In genomic region chr11:59647245-59647965, GRCh38 we compare ENCODE assay signal across 23 cellular contexts. TPM values are rescaled to one million over a fixed set of nuclear protein-coding genes. Genes with fewer than 3 reads are reported as not detected.
A peak's percentile ranks its signal among the peaks of the same experiment; 100 is the strongest.
DNase-seq lines count a peak whose midpoint lies in the region; ATAC-seq, FAIRE-seq and TF ChIP-seq lines count a peak whose summit lies in the region.
"Had no signal": no experiment of that assay in that cellular context is flagged by ENCODE, and none has a peak within 500 bp of the region (broad histone marks: within the 10 kb centered on the region; RNA-seq: fewer than 3 reads in every experiment).

No MANE protein-coding gene starts in this region.

- H3K36me3 Mint-ChIP-seq in activated CD8-positive, alpha-beta T cell treated with anti-CD3 and anti-CD28 coated beads for 36 hours (ENCODE audit: low read depth), result peaks cover 72% of the 10 kb centered on the region
- peaks cover 74% of the 10 kb centered on the region for H3K36me3 Mint-ChIP-seq in activated CD8-positive, alpha-beta T cell treated with anti-CD3 and anti-CD28 coated beads, Interleukin-2, amount 10 ng/mL, durations not matched to agents 7 days and 5 days (ENCODE audit: low read depth)

- H3K27me3 Mint-ChIP-seq in activated CD8-positive, alpha-beta T cell treated with anti-CD3 and anti-CD28 coated beads for 36 hours, result no peaks in the 10 kb centered on the region
- no peaks in the 10 kb centered on the region for H3K27me3 Mint-ChIP-seq in activated CD8-positive, alpha-beta T cell treated with anti-CD3 and anti-CD28 coated beads, Interleukin-2, amount 10 ng/mL, durations not matched to agents 7 days and 5 days (ENCODE audit: low read depth)
- no peaks in the 10 kb centered on the region for H3K27me3 Mint-ChIP-seq in stimulated activated naive CD8-positive, alpha-beta T cell treated with anti-CD3 and anti-CD28 coated beads, Interleukin-15, amount 100 ng/mL, for 72 hours
- H3K27me3 Mint-ChIP-seq: IgD-negative memory B cell had no signal

- BruUV-seq in Panc1 (replicated peaks; lab: Mats Ljungman, UMichigan) (TSS peak; percentile 14), K562 (replicated peaks; lab: Mats Ljungman, UMichigan) (TSS peak; percentile 13)

- H3K27ac ChIP-seq in Panc1 (ENCODE audit: low read length) (no peak overlapping the region), K562 (ENCODE audit: extremely low read depth, low read depth, low read length) (no peak overlapping the region)
- H3K27ac ChIP-seq: C4-2B, SK-N-MC had no signal

- no peak overlapping the region for H3K4me3 Mint-ChIP-seq in activated CD8-positive, alpha-beta T cell treated with anti-CD3 and anti-CD28 coated beads for 36 hours
- H3K4me3 Mint-ChIP-seq in activated CD8-positive, alpha-beta T cell treated with anti-CD3 and anti-CD28 coated beads, Interleukin-2, amount 10 ng/mL, durations not matched to agents 7 days and 5 days, result no peak overlapping the region
- H3K4me3 Mint-ChIP-seq in stimulated activated naive CD8-positive, alpha-beta T cell treated with anti-CD3 and anti-CD28 coated beads, Interleukin-15, amount 100 ng/mL, for 72 hours, result no peak overlapping the region
- H3K4me3 Mint-ChIP-seq: CD8-positive, alpha-beta memory T cell; GM23338; IgD-negative memory B cell had no signal

- H2AFZ ChIP-seq in K562 (ENCODE audit: low read depth, low read length), result no peak overlapping the region
- H2AFZ ChIP-seq: GM23338 had no signal

- TF ChIP-seq POLR2A in K562 (conservative IDR thresholded peaks at IDR 0.05), result no peak

- no peak for TF ChIP-seq RAD21 in K562 (CRISPR knock-in tag; conservative IDR thresholded peaks at IDR 0.05 in 1 of 2, IDR thresholded peaks at IDR 0.05 in 1 of 2)

- H3K9ac ChIP-seq in K562 (ENCODE audit: insufficient read depth in 1 of 2, low read depth in 2 of 2, low read length in 2 of 2), result no peak overlapping the region

- H3K4me3 ChIP-seq in Panc1 (ENCODE audit: low read depth in 2 of 2, low read length in 2 of 2) (no peak overlapping the region), K562 (no peak overlapping the region)
- H3K4me3 ChIP-seq: GM23338, HAP-1, SK-N-MC had no signal

- H3K36me3 ChIP-seq in Panc1 (ENCODE audit: control insufficient read depth, insufficient read depth, low read length) (peaks cover 67% of the 10 kb centered on the region), K562 (ENCODE audit: control insufficient read depth, insufficient read depth, low read length) (peaks cover 94% of the 10 kb centered on the region)

- peak overlapping the region; percentile 0 for H3K27ac Mint-ChIP-seq in activated CD8-positive, alpha-beta T cell treated with anti-CD3 and anti-CD28 coated beads for 36 hours
- H3K27ac Mint-ChIP-seq in activated CD8-positive, alpha-beta T cell treated with anti-CD3 and anti-CD28 coated beads, Interleukin-2, amount 10 ng/mL, durations not matched to agents 7 days and 5 days, result no peak overlapping the region
- H3K27ac Mint-ChIP-seq in stimulated activated naive CD8-positive, alpha-beta T cell treated with anti-CD3 and anti-CD28 coated beads, Interleukin-15, amount 100 ng/mL, for 72 hours, result peak overlapping the region; percentile 22 to 53
- H3K27ac Mint-ChIP-seq: GM23338, IgD-negative memory B cell had no signal

- CTCF ChIA-PET in activated CD8-positive, alpha-beta T cell treated with anti-CD3 and anti-CD28 coated beads for 36 hours (lab: Charles Lee), result no interaction called here
- CTCF ChIA-PET in activated CD8-positive, alpha-beta T cell treated with anti-CD3 and anti-CD28 coated beads, Interleukin-2, amount 10 ng/mL, durations not matched to agents 7 days and 5 days (lab: Charles Lee), result no interaction called here
- CTCF ChIA-PET in Panc1 (lab: Charles Lee), result interaction anchor here (0.6 kb wide), 1 partner anchor 31 kb away, joined by 3 read pairs; no protein-coding TSS in a partner anchor
- CTCF ChIA-PET in K562 (lab: Yijun Ruan, JAX; ENCODE audit: low intra/inter-chr PET ratio), result interaction anchor here (0.7 kb wide), 1 partner anchor 106 kb away, joined by 3 read pairs; no protein-coding TSS in a partner anchor

- no peaks in the 10 kb centered on the region for H3K9me1 ChIP-seq in K562 (ENCODE audit: control insufficient read depth, insufficient read depth, low read length)

- WGBS in K562 (ENCODE audit: insufficient coverage, low coverage, missing lambda C conversion rate), result 58% methylated on average over 3 of the region's 3 CpGs

- H3K79me2 ChIP-seq in K562 (ENCODE audit: control insufficient read depth, insufficient read depth, low read length), result no peaks in the 10 kb centered on the region

- H4K20me1 ChIP-seq in K562 (replicated peaks; ENCODE audit: control insufficient read depth, insufficient read depth, low read length), result no peaks in the 10 kb centered on the region

- DNase-seq in activated CD8-positive, alpha-beta T cell treated with anti-CD3 and anti-CD28 coated beads for 36 hours, result no peak
- no peak for DNase-seq in activated CD8-positive, alpha-beta T cell treated with anti-CD3 and anti-CD28 coated beads, Interleukin-2, amount 10 ng/mL, durations not matched to agents 7 days and 5 days
- no peak for DNase-seq in Panc1 (ENCODE audit: low read depth, low spot score)
- peak in 1 of 4 experiments; percentile 38 for DNase-seq in K562 (ENCODE audit: extremely low read depth in 1 of 4, low spot score in 3 of 4)
- no peak for DNase-seq in stimulated activated naive CD8-positive, alpha-beta T cell treated with anti-CD3 and anti-CD28 coated beads, Interleukin-15, amount 100 ng/mL, for 72 hours
- no peak for DNase-seq in HPDE6-E6E7 (ENCODE audit: extremely low spot score)
- DNase-seq in AG20443 (ENCODE audit: low spot score), result no peak
- DNase-seq: 8988T; CD8-positive, alpha-beta memory T cell; Karpas-422; MV-4-11; NCI-H1105 treated with DMSO at 0.1 percent for 48 hours; NCI-H2029 treated with DMSO at 0.1 percent for 48 hours; NCI-H345; NCI-H524 treated with DMSO at 0.1 percent for 48 hours; Right ventricle myocardium superior had no signal

- H3K27me3 ChIP-seq in Panc1 (ENCODE audit: control insufficient read depth, insufficient read depth, low read length) (no peaks in the 10 kb centered on the region), K562 (ENCODE audit: control insufficient read depth in 2 of 2, insufficient read depth in 2 of 2, low read length in 2 of 2) (no peaks in the 10 kb centered on the region)

- H3K4me1 ChIP-seq in Panc1 (ENCODE audit: control insufficient read depth, insufficient read depth, low read length) (no peaks in the 10 kb centered on the region), K562 (replicated peaks in 1 of 2; ENCODE audit: control insufficient read depth in 2 of 2, insufficient read depth in 2 of 2, low read length in 2 of 2) (peaks cover 3% of the 10 kb centered on the region in 2 experiments; a peak in 3 of 5 replicates)
- H3K4me1 ChIP-seq: HAP-1 had no signal

- intact Hi-C loops in activated CD8-positive, alpha-beta T cell treated with anti-CD3 and anti-CD28 coated beads for 36 hours (cut with micrococcal nuclease), result no loop called here
- intact Hi-C loops in Panc1 (cut with micrococcal nuclease; ENCODE audit: unreplicated experiment) (no loop called here), K562 (cut with micrococcal nuclease) (no loop called here)

- TF ChIP-seq CTCF in activated CD8-positive, alpha-beta T cell treated with anti-CD3 and anti-CD28 coated beads for 36 hours (IDR thresholded peaks at IDR 0.05), result no peak
- no peak for TF ChIP-seq CTCF in Panc1 (IDR thresholded peaks at IDR 0.05)
- no peak for TF ChIP-seq CTCF in K562 (IDR thresholded peaks at IDR 0.05 in 2 of 3, conservative IDR thresholded peaks at IDR 0.05 in 1 of 3; ENCODE audit: insufficient read depth in 2 of 3, low read depth in 1 of 3, low read length in 3 of 3)

- H3K9me3 Mint-ChIP-seq in activated CD8-positive, alpha-beta T cell treated with anti-CD3 and anti-CD28 coated beads for 36 hours, result no peaks in the 10 kb centered on the region
- no peaks in the 10 kb centered on the region for H3K9me3 Mint-ChIP-seq in activated CD8-positive, alpha-beta T cell treated with anti-CD3 and anti-CD28 coated beads, Interleukin-2, amount 10 ng/mL, durations not matched to agents 7 days and 5 days (ENCODE audit: insufficient read depth)
- H3K9me3 Mint-ChIP-seq in stimulated activated naive CD8-positive, alpha-beta T cell treated with anti-CD3 and anti-CD28 coated beads, Interleukin-15, amount 100 ng/mL, for 72 hours, result no peaks in the 10 kb centered on the region
- H3K9me3 Mint-ChIP-seq: CD8-positive, alpha-beta memory T cell; GM23338; IgD-negative memory B cell had no signal

- H3K4me1 Mint-ChIP-seq in activated CD8-positive, alpha-beta T cell treated with anti-CD3 and anti-CD28 coated beads for 36 hours (ENCODE audit: low read depth), result peaks cover 3% of the 10 kb centered on the region
- H3K4me1 Mint-ChIP-seq in activated CD8-positive, alpha-beta T cell treated with anti-CD3 and anti-CD28 coated beads, Interleukin-2, amount 10 ng/mL, durations not matched to agents 7 days and 5 days (ENCODE audit: low read depth), result no peaks in the 10 kb centered on the region
- no peaks in the 10 kb centered on the region for H3K4me1 Mint-ChIP-seq in stimulated activated naive CD8-positive, alpha-beta T cell treated with anti-CD3 and anti-CD28 coated beads, Interleukin-15, amount 100 ng/mL, for 72 hours
- H3K4me1 Mint-ChIP-seq: GM23338, IgD-negative memory B cell had no signal

- in situ Hi-C loops in Panc1 (cut with HindIII; ENCODE audit: low pct_unique_long_range_greater_than_20kb, low sequenced_read_pairs) (no loop called here), K562 (cut with MboI) (no loop called here)

- no peak for TF ChIP-seq EP300 in K562 (IDR thresholded peaks at IDR 0.05; ENCODE audit: low read length)

- no peaks in the 10 kb centered on the region for H3K9me3 ChIP-seq in Panc1 (ENCODE audit: control insufficient read depth, insufficient read depth, low read depth, low read length)
- H3K9me3 ChIP-seq in K562 (replicated peaks; ENCODE audit: control insufficient read depth, insufficient read depth, low read depth, low read length), result no peaks in the 10 kb centered on the region
- H3K9me3 ChIP-seq: HAP-1 had no signal

- FAIRE-seq in K562 (lab: Jason Lieb, UNC), result peak; percentile 65
- FAIRE-seq: G401.6, GM12892 had no signal

- POLR2A ChIA-PET in activated CD8-positive, alpha-beta T cell treated with anti-CD3 and anti-CD28 coated beads for 36 hours (lab: Charles Lee), result interaction anchor here (0.8 kb wide), 1 partner anchor 13 kb away, joined by 3 read pairs; no protein-coding TSS in a partner anchor
- POLR2A ChIA-PET in activated CD8-positive, alpha-beta T cell treated with anti-CD3 and anti-CD28 coated beads, Interleukin-2, amount 10 ng/mL, durations not matched to agents 7 days and 5 days (lab: Charles Lee), result no interaction called here
- POLR2A ChIA-PET in Panc1 (lab: Charles Lee), result interaction anchor here (0.6 to 0.7 kb wide), 2 partner anchors 22 to 23 kb away, joined by 3 to 9 read pairs; partner anchors contain the start of gene PATL1
- POLR2A ChIA-PET in K562 (lab: Yijun Ruan, JAX), result interaction anchor here (0.6 to 1.2 kb wide), 5 partner anchors 9 to 31 kb away, joined by 3 read pairs; partner anchors contain the start of gene PATL1

- ATAC-seq in activated CD8-positive, alpha-beta T cell treated with anti-CD3 and anti-CD28 coated beads for 36 hours, result no peak
- no peak for ATAC-seq in activated CD8-positive, alpha-beta T cell treated with anti-CD3 and anti-CD28 coated beads, Interleukin-2, amount 10 ng/mL, durations not matched to agents 7 days and 5 days
- no peak for ATAC-seq in Panc1
- peak; percentile 43; the same call in 2 of the 3 replicates for ATAC-seq in K562
- ATAC-seq in stimulated activated naive CD8-positive, alpha-beta T cell treated with anti-CD3 and anti-CD28 coated beads, Interleukin-15, amount 100 ng/mL, for 72 hours, result no peak
- ATAC-seq: GM23338 had no signal

- H3K4me2 ChIP-seq in K562 (ENCODE audit: insufficient read depth, low read length), result no peak overlapping the region
- H3K4me2 ChIP-seq: GM23338 had no signal

RNA-seq across cellular contexts. Expression of gene PATL1, which starts 21.4 kb away (rescaled TPM):
- 10 to 100 TPM; 59.5 to 60.6 TPM for total RNA-seq in activated CD8-positive, alpha-beta T cell treated with anti-CD3 and anti-CD28 coated beads for 36 hours
- 10 to 100 TPM; 47.8 to 49.9 TPM for total RNA-seq in activated CD8-positive, alpha-beta T cell treated with anti-CD3 and anti-CD28 coated beads, Interleukin-2, amount 10 ng/mL, durations not matched to agents 7 days and 5 days
- total RNA-seq in Panc1 (2021; ENCODE audit: unreplicated experiment) (57.0 TPM), K562 (2014; rRNA removed) (7.7 and 8.8 TPM in 2 replicates), K562 (2014; rRNA removed; fragmentation: Illumina TruSeq; extraction: Trizol) (14.8 and 18.4 TPM in 2 replicates), K562 (2015; rRNA removed; fragmentation: Illumina TruSeq; extraction: Trizol) (16.4 and 16.9 TPM in 2 replicates), K562 (2021) (27.3 and 30.2 TPM in 2 replicates)
- 29.2 TPM for polyA plus RNA-seq in Panc1 (2012; ENCODE audit: insufficient read length)
- 41.9 and 63.3 TPM in 2 replicates for total RNA-seq in K562 (2011; cell fraction: chromatin; rRNA removed; ENCODE audit: low replicate concordance)
- total RNA-seq in K562 (2011; cell fraction: nucleolus; rRNA removed), result 16.7 and 17.6 TPM in 2 replicates
- total RNA-seq in K562 (2011; cell fraction: nucleoplasm; rRNA removed), result 33.9 and 51.9 TPM in 2 replicates
- polyA plus RNA-seq in K562 (2011; rRNA removed) (34.1 and 38.4 TPM in 2 replicates), K562 (2014; fragmentation: Illumina TruSeq; extraction: Trizol) (43.4 and 48.0 TPM in 2 replicates), K562 (2014; fragmentation: Nextera tagmentation; extraction: Ambion mirVana) (1 to 10 TPM; 3.2 to 5.0 TPM), K562 (2014; rRNA removed) (19.4 and 23.3 TPM in 2 replicates)
- polyA plus RNA-seq in K562 (2011; cell fraction: cytosol; rRNA removed), result 34.2 and 50.2 TPM in 2 replicates
- polyA plus RNA-seq in K562 (2011; cell fraction: nucleus; rRNA removed), result 38.1 and 48.4 TPM in 2 replicates
- polyA plus RNA-seq in K562 (2012), result 25.5 and 37.2 TPM in 2 replicates
- 29.4 and 30.5 TPM in 2 replicates for polyA minus RNA-seq in K562 (2011; rRNA and poly(A)+ RNA removed)
- polyA minus RNA-seq in K562 (2011; cell fraction: cytosol; rRNA and poly(A)+ RNA removed), result 13.4 and 17.4 TPM in 2 replicates
- 13.1 and 23.9 TPM in 2 replicates for polyA minus RNA-seq in K562 (2011; cell fraction: nucleus; rRNA and poly(A)+ RNA removed)

RNA-seq across cellular contexts. Expression of gene OSBP, which starts 31.8 kb away (rescaled TPM):
- total RNA-seq in activated CD8-positive, alpha-beta T cell treated with anti-CD3 and anti-CD28 coated beads for 36 hours, result 10 to 100 TPM; 38.1 to 41.0 TPM
- 10 to 100 TPM; 34.4 to 38.6 TPM for total RNA-seq in activated CD8-positive, alpha-beta T cell treated with anti-CD3 and anti-CD28 coated beads, Interleukin-2, amount 10 ng/mL, durations not matched to agents 7 days and 5 days
- total RNA-seq in Panc1 (2021; ENCODE audit: unreplicated experiment) (35.3 TPM), K562 (2014; rRNA removed) (22.2 and 28.7 TPM in 2 replicates), K562 (2014; rRNA removed; fragmentation: Illumina TruSeq; extraction: Trizol) (33.3 and 36.1 TPM in 2 replicates), K562 (2015; rRNA removed; fragmentation: Illumina TruSeq; extraction: Trizol) (28.7 and 28.9 TPM in 2 replicates), K562 (2021) (37.7 and 44.3 TPM in 2 replicates)
- polyA plus RNA-seq in Panc1 (2012; ENCODE audit: insufficient read length), result 20.2 TPM
- total RNA-seq in K562 (2011; cell fraction: chromatin; rRNA removed; ENCODE audit: low replicate concordance), result 83.9 and 124 TPM in 2 replicates
- total RNA-seq in K562 (2011; cell fraction: nucleolus; rRNA removed), result 40.2 and 44.9 TPM in 2 replicates
- 62.0 and 71.9 TPM in 2 replicates for total RNA-seq in K562 (2011; cell fraction: nucleoplasm; rRNA removed)
- polyA plus RNA-seq in K562 (2011; rRNA removed) (33.9 and 37.2 TPM in 2 replicates), K562 (2014; fragmentation: Illumina TruSeq; extraction: Trizol) (46.9 and 49.0 TPM in 2 replicates), K562 (2014; fragmentation: Nextera tagmentation; extraction: Ambion mirVana) (10 to 100 TPM; 11.7 to 11.9 TPM), K562 (2014; rRNA removed) (24.5 and 27.8 TPM in 2 replicates)
- polyA plus RNA-seq in K562 (2011; cell fraction: cytosol; rRNA removed), result 11.6 and 27.0 TPM in 2 replicates
- 34.6 and 56.6 TPM in 2 replicates for polyA plus RNA-seq in K562 (2011; cell fraction: nucleus; rRNA removed)
- polyA plus RNA-seq in K562 (2012), result 28.0 and 32.7 TPM in 2 replicates
- polyA minus RNA-seq in K562 (2011; rRNA and poly(A)+ RNA removed), result 54.3 and 63.2 TPM in 2 replicates
- polyA minus RNA-seq in K562 (2011; cell fraction: cytosol; rRNA and poly(A)+ RNA removed), result 32.7 and 32.9 TPM in 2 replicates
- polyA minus RNA-seq in K562 (2011; cell fraction: nucleus; rRNA and poly(A)+ RNA removed), result 16.8 and 30.8 TPM in 2 replicates

Comparison
In these comparisons a context has a peak if more than half of its experiments do, and no peak if none do; other contexts are left out.
1. CTCF ChIA-PET loops: an anchor here in Panc1 (0.6 kb wide) and K562 (0.7 kb wide); none called in activated CD8-positive, alpha-beta T cell treated with anti-CD3 and anti-CD28 coated beads for 36 hours and activated CD8-positive, alpha-beta T cell treated with anti-CD3 and anti-CD28 coated beads, Interleukin-2, amount 10 ng/mL, durations not matched to agents 7 days and 5 days.